In the genomic region with DNA sequence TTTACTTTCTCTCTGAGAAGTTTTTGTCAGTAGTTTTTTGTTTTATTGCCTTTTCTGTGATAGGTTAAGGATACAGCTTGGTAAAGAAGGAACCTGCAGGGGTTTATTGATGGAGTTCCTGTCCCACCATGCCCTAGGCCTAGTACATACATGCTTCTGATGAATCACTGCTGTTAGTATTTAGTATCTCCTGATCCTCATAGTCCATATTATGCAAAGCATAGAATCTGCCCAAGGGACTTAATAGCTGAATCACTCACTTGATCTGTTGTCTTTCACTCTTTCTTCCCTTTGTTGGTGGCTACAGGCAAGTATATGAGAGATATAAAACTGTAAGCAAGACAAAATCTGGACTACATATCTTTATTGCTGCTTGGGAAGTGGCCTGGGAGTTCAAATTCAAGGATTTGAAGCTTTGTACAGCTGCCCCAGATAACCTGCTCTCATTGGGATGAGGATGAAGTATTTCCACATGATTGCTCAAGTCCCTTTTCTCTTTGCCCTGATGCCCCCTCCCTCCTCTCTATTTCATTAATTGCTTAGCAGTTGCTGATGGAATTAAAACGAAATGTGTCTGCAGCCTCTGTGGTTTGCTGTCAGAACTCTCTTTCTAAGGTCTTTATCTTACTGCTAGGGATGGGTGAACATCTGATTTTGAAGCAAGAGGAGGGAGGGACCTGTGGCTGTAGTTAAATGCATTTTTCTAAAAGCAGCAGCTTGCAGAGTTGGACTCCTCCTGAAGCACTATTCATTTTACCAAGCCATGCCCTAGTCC, we compare ENCODE assay signal across 11 cellular contexts.
DNase-seq lines count a peak whose midpoint lies in the region; ATAC-seq and TF ChIP-seq lines count a peak whose summit lies in the region.
"Had no signal": no experiment of that assay in that cellular context is flagged by ENCODE, and none has a peak within 500 bp of the region (broad histone marks: within the 10 kb centered on the region; RNA-seq: fewer than 3 reads in every experiment).

No MANE protein-coding gene starts in this region.

- POLR2A ChIA-PET in activated CD8-positive, alpha-beta T cell treated with anti-CD3 and anti-CD28 coated beads for 36 hours (lab: Charles Lee): interaction anchor here (0.9 to 1.1 kb wide), 2 partner anchors 23 to 60 kb away, joined by 3 read pairs; no protein-coding TSS in a partner anchor
- POLR2A ChIA-PET in activated CD8-positive, alpha-beta T cell treated with anti-CD3 and anti-CD28 coated beads, Interleukin-2, amount 10 ng/mL, durations not matched to agents 7 days and 5 days (lab: Charles Lee): interaction anchor here (1.0 kb wide), 1 partner anchor 9 kb away, joined by 3 read pairs; no protein-coding TSS in a partner anchor

- DNase-seq in activated CD8-positive, alpha-beta T cell treated with anti-CD3 and anti-CD28 coated beads for 36 hours: no peak
- no peak for DNase-seq in activated CD8-positive, alpha-beta T cell treated with anti-CD3 and anti-CD28 coated beads, Interleukin-2, amount 10 ng/mL, durations not matched to agents 7 days and 5 days
- no peak for DNase-seq in T-helper 2 cell treated with Interferon-gamma antibody and Interleukin-4, amounts not matched to agents 5 μg/mL and 100 μg/mL, for 36 hours (ENCODE audit: low spot score)
- DNase-seq in fibroblast of pulmonary artery (ENCODE audit: low read depth): peak; percentile 39
- DNase-seq in NCI-H345 (lab: John Stamatoyannopoulos, UW): no peak
- no peak for DNase-seq in natural killer cell treated with Interleukin-12 subunit alpha and Interleukin-12 subunit beta and Interleukin-15 and Interleukin-18, amount 100 ng/mL, for 72 hours (ENCODE audit: low spot score)
- DNase-seq: adrenal gland, NCI-H1092 treated with DMSO at 0.1 percent for 48 hours, right cardiac atrium had no signal

- peak overlapping the region; percentile 47 for H3K27ac Mint-ChIP-seq in activated CD8-positive, alpha-beta T cell treated with anti-CD3 and anti-CD28 coated beads for 36 hours
- H3K27ac Mint-ChIP-seq in activated CD8-positive, alpha-beta T cell treated with anti-CD3 and anti-CD28 coated beads, Interleukin-2, amount 10 ng/mL, durations not matched to agents 7 days and 5 days: no peak overlapping the region
- peak overlapping the region; percentile 49 for H3K27ac Mint-ChIP-seq in T-helper 2 cell treated with Interferon-gamma antibody and Interleukin-4, amounts not matched to agents 5 μg/mL and 100 μg/mL, for 36 hours
- peak overlapping the region; percentile 79 for H3K27ac Mint-ChIP-seq in stimulated activated memory B cell treated with anti-CD40 and anti-IgM and Interleukin-4, amounts not matched to agents 10 μg/mL and 1 μg/mL and 100 μg/mL, for 72 hours
- H3K27ac Mint-ChIP-seq in natural killer cell treated with Interleukin-12 subunit alpha and Interleukin-12 subunit beta and Interleukin-15 and Interleukin-18, amount 100 ng/mL, for 72 hours: peak overlapping the region in 1 of 2 donors; percentile 72

- H3K4me3 Mint-ChIP-seq in activated CD8-positive, alpha-beta T cell treated with anti-CD3 and anti-CD28 coated beads for 36 hours: no peak overlapping the region
- H3K4me3 Mint-ChIP-seq in activated CD8-positive, alpha-beta T cell treated with anti-CD3 and anti-CD28 coated beads, Interleukin-2, amount 10 ng/mL, durations not matched to agents 7 days and 5 days: no peak overlapping the region
- peak overlapping the region; percentile 8 for H3K4me3 Mint-ChIP-seq in T-helper 2 cell treated with Interferon-gamma antibody and Interleukin-4, amounts not matched to agents 5 μg/mL and 100 μg/mL, for 36 hours
- no peak overlapping the region for H3K4me3 Mint-ChIP-seq in stimulated activated memory B cell treated with anti-CD40 and anti-IgM and Interleukin-4, amounts not matched to agents 10 μg/mL and 1 μg/mL and 100 μg/mL, for 72 hours
- H3K4me3 Mint-ChIP-seq in natural killer cell treated with Interleukin-12 subunit alpha and Interleukin-12 subunit beta and Interleukin-15 and Interleukin-18, amount 100 ng/mL, for 72 hours: no peak overlapping the region

- no peak overlapping the region for H3K4me3 ChIP-seq in fibroblast of pulmonary artery (replicated peaks; ENCODE audit: low read depth, low read length)
- H3K4me3 ChIP-seq: adrenal gland had no signal

- H3K9me3 Mint-ChIP-seq in activated CD8-positive, alpha-beta T cell treated with anti-CD3 and anti-CD28 coated beads for 36 hours: no peaks in the 10 kb centered on the region
- no peaks in the 10 kb centered on the region for H3K9me3 Mint-ChIP-seq in activated CD8-positive, alpha-beta T cell treated with anti-CD3 and anti-CD28 coated beads, Interleukin-2, amount 10 ng/mL, durations not matched to agents 7 days and 5 days (ENCODE audit: insufficient read depth)
- H3K9me3 Mint-ChIP-seq in T-helper 2 cell treated with Interferon-gamma antibody and Interleukin-4, amounts not matched to agents 5 μg/mL and 100 μg/mL, for 36 hours: peaks cover under 1% of the 10 kb centered on the region
- no peaks in the 10 kb centered on the region for H3K9me3 Mint-ChIP-seq in stimulated activated memory B cell treated with anti-CD40 and anti-IgM and Interleukin-4, amounts not matched to agents 10 μg/mL and 1 μg/mL and 100 μg/mL, for 72 hours
- no peaks in the 10 kb centered on the region for H3K9me3 Mint-ChIP-seq in natural killer cell treated with Interleukin-12 subunit alpha and Interleukin-12 subunit beta and Interleukin-15 and Interleukin-18, amount 100 ng/mL, for 72 hours

- peaks cover 39% of the 10 kb centered on the region for H3K4me1 Mint-ChIP-seq in activated CD8-positive, alpha-beta T cell treated with anti-CD3 and anti-CD28 coated beads for 36 hours (ENCODE audit: low read depth)
- peaks cover 27% of the 10 kb centered on the region for H3K4me1 Mint-ChIP-seq in activated CD8-positive, alpha-beta T cell treated with anti-CD3 and anti-CD28 coated beads, Interleukin-2, amount 10 ng/mL, durations not matched to agents 7 days and 5 days (ENCODE audit: low read depth)
- peaks cover 31% of the 10 kb centered on the region for H3K4me1 Mint-ChIP-seq in T-helper 2 cell treated with Interferon-gamma antibody and Interleukin-4, amounts not matched to agents 5 μg/mL and 100 μg/mL, for 36 hours (ENCODE audit: low read depth)
- peaks cover 55% of the 10 kb centered on the region for H3K4me1 Mint-ChIP-seq in stimulated activated memory B cell treated with anti-CD40 and anti-IgM and Interleukin-4, amounts not matched to agents 10 μg/mL and 1 μg/mL and 100 μg/mL, for 72 hours
- peaks cover 28% of the 10 kb centered on the region in 2 donors for H3K4me1 Mint-ChIP-seq in natural killer cell treated with Interleukin-12 subunit alpha and Interleukin-12 subunit beta and Interleukin-15 and Interleukin-18, amount 100 ng/mL, for 72 hours (ENCODE audit: low read depth in 2 of 2)

- intact Hi-C loops in activated CD8-positive, alpha-beta T cell treated with anti-CD3 and anti-CD28 coated beads for 36 hours (cut with micrococcal nuclease): no loop called here

- CTCF ChIA-PET in activated CD8-positive, alpha-beta T cell treated with anti-CD3 and anti-CD28 coated beads for 36 hours (lab: Charles Lee): interaction anchor here (1.0 to 1.4 kb wide), 2 partner anchors 8 to 79 kb away, joined by 3 to 4 read pairs; no protein-coding TSS in a partner anchor
- CTCF ChIA-PET in activated CD8-positive, alpha-beta T cell treated with anti-CD3 and anti-CD28 coated beads, Interleukin-2, amount 10 ng/mL, durations not matched to agents 7 days and 5 days (lab: Charles Lee): no interaction called here

- no peak for TF ChIP-seq CTCF in activated CD8-positive, alpha-beta T cell treated with anti-CD3 and anti-CD28 coated beads for 36 hours (IDR thresholded peaks at IDR 0.05)
- no peak for TF ChIP-seq CTCF in fibroblast of pulmonary artery (IDR thresholded peaks at IDR 0.05; ENCODE audit: low read length, missing control alignments)

- peak; percentile 64 for ATAC-seq in activated CD8-positive, alpha-beta T cell treated with anti-CD3 and anti-CD28 coated beads for 36 hours
- no peak for ATAC-seq in activated CD8-positive, alpha-beta T cell treated with anti-CD3 and anti-CD28 coated beads, Interleukin-2, amount 10 ng/mL, durations not matched to agents 7 days and 5 days
- ATAC-seq in stimulated activated memory B cell treated with anti-CD40 and anti-IgM and Interleukin-4, amounts not matched to agents 10 μg/mL and 1 μg/mL and 100 μg/mL, for 72 hours: peak; percentile 64
- no peak for ATAC-seq in HG03175 (IDR thresholded peaks at IDR 0.05; ENCODE audit: unreplicated experiment)
- no peak for ATAC-seq in natural killer cell treated with Interleukin-12 subunit alpha and Interleukin-12 subunit beta and Interleukin-15 and Interleukin-18, amount 100 ng/mL, for 72 hours
- ATAC-seq: right cardiac atrium had no signal

- H3K36me3 Mint-ChIP-seq in activated CD8-positive, alpha-beta T cell treated with anti-CD3 and anti-CD28 coated beads for 36 hours (ENCODE audit: low read depth): peaks cover 8% of the 10 kb centered on the region
- H3K36me3 Mint-ChIP-seq in activated CD8-positive, alpha-beta T cell treated with anti-CD3 and anti-CD28 coated beads, Interleukin-2, amount 10 ng/mL, durations not matched to agents 7 days and 5 days (ENCODE audit: low read depth): peaks cover 24% of the 10 kb centered on the region
- H3K36me3 Mint-ChIP-seq in T-helper 2 cell treated with Interferon-gamma antibody and Interleukin-4, amounts not matched to agents 5 μg/mL and 100 μg/mL, for 36 hours (ENCODE audit: low read depth): peaks cover 29% of the 10 kb centered on the region
- no peaks in the 10 kb centered on the region for H3K36me3 Mint-ChIP-seq in stimulated activated memory B cell treated with anti-CD40 and anti-IgM and Interleukin-4, amounts not matched to agents 10 μg/mL and 1 μg/mL and 100 μg/mL, for 72 hours
- H3K36me3 Mint-ChIP-seq in natural killer cell treated with Interleukin-12 subunit alpha and Interleukin-12 subunit beta and Interleukin-15 and Interleukin-18, amount 100 ng/mL, for 72 hours: no peaks in the 10 kb centered on the region

- no peaks in the 10 kb centered on the region for H3K27me3 Mint-ChIP-seq in activated CD8-positive, alpha-beta T cell treated with anti-CD3 and anti-CD28 coated beads for 36 hours
- H3K27me3 Mint-ChIP-seq in activated CD8-positive, alpha-beta T cell treated with anti-CD3 and anti-CD28 coated beads, Interleukin-2, amount 10 ng/mL, durations not matched to agents 7 days and 5 days (ENCODE audit: low read depth): no peaks in the 10 kb centered on the region
- H3K27me3 Mint-ChIP-seq in T-helper 2 cell treated with Interferon-gamma antibody and Interleukin-4, amounts not matched to agents 5 μg/mL and 100 μg/mL, for 36 hours (ENCODE audit: low read depth): no peaks in the 10 kb centered on the region
- H3K27me3 Mint-ChIP-seq in stimulated activated memory B cell treated with anti-CD40 and anti-IgM and Interleukin-4, amounts not matched to agents 10 μg/mL and 1 μg/mL and 100 μg/mL, for 72 hours: no peaks in the 10 kb centered on the region
- H3K27me3 Mint-ChIP-seq in natural killer cell treated with Interleukin-12 subunit alpha and Interleukin-12 subunit beta and Interleukin-15 and Interleukin-18, amount 100 ng/mL, for 72 hours: no peaks in the 10 kb centered on the region

Comparison
In these comparisons a context has a peak if more than half of its experiments do, and no peak if none do; other contexts are left out.
1. ATAC-seq: peak in activated CD8-positive, alpha-beta T cell treated with anti-CD3 and anti-CD28 coated beads for 36 hours (single experiment) and stimulated activated memory B cell treated with anti-CD40 and anti-IgM and Interleukin-4, amounts not matched to agents 10 μg/mL and 1 μg/mL and 100 μg/mL, for 72 hours (single experiment); none in activated CD8-positive, alpha-beta T cell treated with anti-CD3 and anti-CD28 coated beads, Interleukin-2, amount 10 ng/mL, durations not matched to agents 7 days and 5 days (single experiment), HG03175 (single experiment) and natural killer cell treated with Interleukin-12 subunit alpha and Interleukin-12 subunit beta and Interleukin-15 and Interleukin-18, amount 100 ng/mL, for 72 hours (0 of 2).